In the genomic region with DNA sequence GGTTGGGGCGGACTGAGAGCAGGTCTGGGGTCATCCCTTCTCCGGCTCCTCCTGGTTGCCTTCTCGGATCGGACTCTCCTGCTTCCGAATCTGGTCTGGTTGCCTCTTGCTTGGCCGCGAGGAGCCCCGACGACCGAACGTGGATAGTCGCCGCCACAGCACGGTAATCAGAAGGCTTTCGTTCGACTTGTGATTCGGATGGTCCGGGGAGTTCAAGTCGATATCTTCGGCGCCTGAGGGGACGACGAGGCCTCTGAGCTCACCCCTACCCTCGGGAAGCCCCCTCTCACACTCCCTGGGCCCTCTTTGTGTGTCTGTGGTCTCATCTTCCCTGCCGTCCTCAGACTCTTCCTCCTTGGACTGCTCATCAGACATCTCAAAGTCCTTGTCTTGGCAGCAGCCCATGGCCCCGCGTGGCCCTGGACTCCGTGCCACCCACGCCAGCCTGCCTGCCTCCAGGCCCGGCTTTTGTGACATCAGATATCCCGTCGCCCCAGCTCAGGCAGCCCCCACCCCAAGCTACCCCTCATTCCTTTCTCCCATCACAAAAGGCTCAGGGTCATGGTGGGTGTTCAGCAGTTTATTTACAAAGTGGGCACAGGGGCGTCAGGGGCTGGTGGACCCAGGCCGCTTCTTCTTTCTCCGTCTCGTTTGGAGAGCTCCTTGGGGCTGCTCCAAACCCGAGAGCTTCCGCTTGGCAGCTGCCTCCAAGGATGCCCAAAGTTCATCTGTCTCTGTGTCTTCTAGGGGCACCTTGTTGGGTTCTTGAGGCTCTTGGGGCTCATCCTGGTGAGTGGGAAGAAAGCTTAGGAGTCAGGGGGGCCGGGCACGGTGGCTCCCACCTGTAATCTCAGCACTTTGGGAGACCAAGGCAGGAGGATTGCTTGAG, we compare ENCODE assay signal across 1 cellular context.
TF ChIP-seq lines count a peak whose summit lies in the region.

A gene (minus strand): TSS at position 496 of the 889 bp plus-strand sequence.

TF ChIP-seq in HEK293, 187 proteins besides CTCF, POLR2A, EP300 and RAD21 (continued from another document):
- TF ChIP-seq, protein P1, sequence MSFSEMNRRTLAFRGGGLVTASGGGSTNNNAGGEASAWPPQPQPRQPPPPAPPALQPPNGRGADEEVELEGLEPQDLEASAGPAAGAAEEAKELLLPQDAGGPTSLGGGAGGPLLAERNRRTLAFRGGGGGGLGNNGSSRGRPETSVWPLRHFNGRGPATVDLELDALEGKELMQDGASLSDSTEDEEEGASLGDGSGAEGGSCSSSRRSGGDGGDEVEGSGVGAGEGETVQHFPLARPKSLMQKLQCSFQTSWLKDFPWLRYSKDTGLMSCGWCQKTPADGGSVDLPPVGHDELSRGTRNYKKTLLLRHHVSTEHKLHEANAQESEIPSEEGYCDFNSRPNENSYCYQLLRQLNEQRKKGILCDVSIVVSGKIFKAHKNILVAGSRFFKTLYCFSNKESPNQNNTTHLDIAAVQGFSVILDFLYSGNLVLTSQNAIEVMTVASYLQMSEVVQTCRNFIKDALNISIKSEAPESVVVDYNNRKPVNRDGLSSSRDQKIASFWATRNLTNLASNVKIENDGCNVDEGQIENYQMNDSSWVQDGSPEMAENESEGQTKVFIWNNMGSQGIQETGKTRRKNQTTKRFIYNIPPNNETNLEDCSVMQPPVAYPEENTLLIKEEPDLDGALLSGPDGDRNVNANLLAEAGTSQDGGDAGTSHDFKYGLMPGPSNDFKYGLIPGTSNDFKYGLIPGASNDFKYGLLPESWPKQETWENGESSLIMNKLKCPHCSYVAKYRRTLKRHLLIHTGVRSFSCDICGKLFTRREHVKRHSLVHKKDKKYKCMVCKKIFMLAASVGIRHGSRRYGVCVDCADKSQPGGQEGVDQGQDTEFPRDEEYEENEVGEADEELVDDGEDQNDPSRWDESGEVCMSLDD (tag by site-specific recombination; IDR thresholded peaks at IDR 0.05), result no peak
- TF ChIP-seq, protein P2, sequence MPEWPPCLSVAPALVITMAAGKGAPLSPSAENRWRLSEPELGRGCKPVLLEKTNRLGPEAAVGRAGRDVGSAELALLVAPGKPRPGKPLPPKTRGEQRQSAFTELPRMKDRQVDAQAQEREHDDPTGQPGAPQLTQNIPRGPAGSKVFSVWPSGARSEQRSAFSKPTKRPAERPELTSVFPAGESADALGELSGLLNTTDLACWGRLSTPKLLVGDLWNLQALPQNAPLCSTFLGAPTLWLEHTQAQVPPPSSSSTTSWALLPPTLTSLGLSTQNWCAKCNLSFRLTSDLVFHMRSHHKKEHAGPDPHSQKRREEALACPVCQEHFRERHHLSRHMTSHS (tag by site-specific recombination; IDR thresholded peaks at IDR 0.05), result no peak
- TF ChIP-seq, protein P3, sequence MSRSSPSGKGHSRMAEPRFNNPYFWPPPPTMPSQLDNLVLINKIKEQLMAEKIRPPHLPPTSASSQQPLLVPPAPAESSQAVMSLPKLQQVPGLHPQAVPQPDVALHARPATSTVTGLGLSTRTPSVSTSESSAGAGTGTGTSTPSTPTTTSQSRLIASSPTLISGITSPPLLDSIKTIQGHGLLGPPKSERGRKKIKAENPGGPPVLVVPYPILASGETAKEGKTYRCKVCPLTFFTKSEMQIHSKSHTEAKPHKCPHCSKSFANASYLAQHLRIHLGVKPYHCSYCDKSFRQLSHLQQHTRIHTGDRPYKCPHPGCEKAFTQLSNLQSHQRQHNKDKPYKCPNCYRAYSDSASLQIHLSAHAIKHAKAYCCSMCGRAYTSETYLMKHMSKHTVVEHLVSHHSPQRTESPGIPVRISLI (tag by site-specific recombination; IDR thresholded peaks at IDR 0.05), result no peak
- TF ChIP-seq ZNF350 (tag by site-specific recombination; IDR thresholded peaks at IDR 0.05) (no peak), ZNF791 (tag by site-specific recombination; IDR thresholded peaks at IDR 0.05) (no peak), GLI4 (tag by site-specific recombination; IDR thresholded peaks at IDR 0.05) (no peak), ZNF239 (tag by site-specific recombination; IDR thresholded peaks at IDR 0.05) (no peak), ZNF23 (tag by site-specific recombination; IDR thresholded peaks at IDR 0.05; ENCODE audit: borderline replicate concordance) (no peak), REPIN1 (tag by site-specific recombination; IDR thresholded peaks at IDR 0.05; ENCODE audit: low read depth) (no peak), ZBTB20 (tag by site-specific recombination; IDR thresholded peaks at IDR 0.05) (0 out of 2 replicates have a peak, but pooled peaks have one; percentile 38), KLF8 (tag by site-specific recombination; IDR thresholded peaks at IDR 0.05) (no peak), ZNF133 (tag by site-specific recombination; IDR thresholded peaks at IDR 0.05) (no peak), ZNF140 (tag by site-specific recombination; IDR thresholded peaks at IDR 0.05) (no peak), KLF10 (tag by site-specific recombination; IDR thresholded peaks at IDR 0.05) (no peak), EGR2 (tag by site-specific recombination; IDR thresholded peaks at IDR 0.05; ENCODE audit: low read depth) (peak; percentile 49), KLF9 (tag by site-specific recombination; IDR thresholded peaks at IDR 0.05; ENCODE audit: low read depth) (no peak), ZNF335 (tag by site-specific recombination; conservative IDR thresholded peaks at IDR 0.05) (no peak), FEZF1 (tag by site-specific recombination; IDR thresholded peaks at IDR 0.05) (no peak), ZFP69B (tag by site-specific recombination; IDR thresholded peaks at IDR 0.05) (peak; percentile 34; the same call in 1 of the 2 replicates), ZNF112 (tag by site-specific recombination; IDR thresholded peaks at IDR 0.05) (no peak), ZFHX2 (tag by site-specific recombination; conservative IDR thresholded peaks at IDR 0.05) (peak; percentile 79), ZNF514 (tag by site-specific recombination; IDR thresholded peaks at IDR 0.05) (no peak), ZNF24 (tag by site-specific recombination; IDR thresholded peaks at IDR 0.05) (no peak), ZNF777 (tag by site-specific recombination; IDR thresholded peaks at IDR 0.05; ENCODE audit: borderline replicate concordance) (0 out of 2 replicates have a peak, but pooled peaks have one; percentile 21), MZF1 (tag by site-specific recombination; IDR thresholded peaks at IDR 0.05; ENCODE audit: borderline replicate concordance) (no peak), ZNF169 (tag by site-specific recombination; IDR thresholded peaks at IDR 0.05) (no peak), ZNF837 (tag by site-specific recombination; IDR thresholded peaks at IDR 0.05) (no peak), ZNF776 (tag by site-specific recombination; IDR thresholded peaks at IDR 0.05; ENCODE audit: borderline replicate concordance) (no peak), ZNF660 (tag by site-specific recombination; IDR thresholded peaks at IDR 0.05) (0 out of 2 replicates have a peak, but pooled peaks have one; percentile 16), KLF1 (tag by site-specific recombination; IDR thresholded peaks at IDR 0.05) (no peak), ZNF155 (tag by site-specific recombination; IDR thresholded peaks at IDR 0.05) (no peak)
- TF ChIP-seq, protein P4, sequence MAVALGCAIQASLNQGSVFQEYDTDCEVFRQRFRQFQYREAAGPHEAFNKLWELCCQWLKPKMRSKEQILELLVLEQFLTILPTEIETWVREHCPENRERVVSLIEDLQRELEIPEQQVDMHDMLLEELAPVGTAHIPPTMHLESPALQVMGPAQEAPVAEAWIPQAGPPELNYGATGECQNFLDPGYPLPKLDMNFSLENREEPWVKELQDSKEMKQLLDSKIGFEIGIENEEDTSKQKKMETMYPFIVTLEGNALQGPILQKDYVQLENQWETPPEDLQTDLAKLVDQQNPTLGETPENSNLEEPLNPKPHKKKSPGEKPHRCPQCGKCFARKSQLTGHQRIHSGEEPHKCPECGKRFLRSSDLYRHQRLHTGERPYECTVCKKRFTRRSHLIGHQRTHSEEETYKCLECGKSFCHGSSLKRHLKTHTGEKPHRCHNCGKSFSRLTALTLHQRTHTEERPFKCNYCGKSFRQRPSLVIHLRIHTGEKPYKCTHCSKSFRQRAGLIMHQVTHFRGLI (tag by site-specific recombination; IDR thresholded peaks at IDR 0.05), result no peak
- TF ChIP-seq, protein P5, sequence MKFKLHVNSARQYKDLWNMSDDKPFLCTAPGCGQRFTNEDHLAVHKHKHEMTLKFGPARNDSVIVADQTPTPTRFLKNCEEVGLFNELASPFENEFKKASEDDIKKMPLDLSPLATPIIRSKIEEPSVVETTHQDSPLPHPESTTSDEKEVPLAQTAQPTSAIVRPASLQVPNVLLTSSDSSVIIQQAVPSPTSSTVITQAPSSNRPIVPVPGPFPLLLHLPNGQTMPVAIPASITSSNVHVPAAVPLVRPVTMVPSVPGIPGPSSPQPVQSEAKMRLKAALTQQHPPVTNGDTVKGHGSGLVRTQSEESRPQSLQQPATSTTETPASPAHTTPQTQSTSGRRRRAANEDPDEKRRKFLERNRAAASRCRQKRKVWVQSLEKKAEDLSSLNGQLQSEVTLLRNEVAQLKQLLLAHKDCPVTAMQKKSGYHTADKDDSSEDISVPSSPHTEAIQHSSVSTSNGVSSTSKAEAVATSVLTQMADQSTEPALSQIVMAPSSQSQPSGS (tag by site-specific recombination; IDR thresholded peaks at IDR 0.05; ENCODE audit: low read depth), result no peak
- TF ChIP-seq, protein P6, sequence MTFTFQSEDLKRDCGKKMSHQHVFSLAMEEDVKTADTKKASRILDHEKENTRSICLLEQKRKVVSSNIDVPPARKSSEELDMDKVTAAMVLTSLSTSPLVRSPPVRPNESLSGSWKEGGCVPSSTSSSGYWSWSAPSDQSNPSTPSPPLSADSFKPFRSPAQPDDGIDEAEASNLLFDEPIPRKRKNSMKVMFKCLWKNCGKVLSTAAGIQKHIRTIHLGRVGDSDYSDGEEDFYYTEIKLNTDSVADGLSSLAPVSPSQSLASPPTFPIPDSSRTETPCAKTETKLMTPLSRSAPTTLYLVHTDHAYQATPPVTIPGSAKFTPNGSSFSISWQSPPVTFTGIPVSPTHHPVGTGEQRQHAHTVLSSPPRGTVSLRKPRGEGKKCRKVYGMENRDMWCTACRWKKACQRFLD (tag by site-specific recombination; IDR thresholded peaks at IDR 0.05), result no peak
- TF ChIP-seq, protein P7, sequence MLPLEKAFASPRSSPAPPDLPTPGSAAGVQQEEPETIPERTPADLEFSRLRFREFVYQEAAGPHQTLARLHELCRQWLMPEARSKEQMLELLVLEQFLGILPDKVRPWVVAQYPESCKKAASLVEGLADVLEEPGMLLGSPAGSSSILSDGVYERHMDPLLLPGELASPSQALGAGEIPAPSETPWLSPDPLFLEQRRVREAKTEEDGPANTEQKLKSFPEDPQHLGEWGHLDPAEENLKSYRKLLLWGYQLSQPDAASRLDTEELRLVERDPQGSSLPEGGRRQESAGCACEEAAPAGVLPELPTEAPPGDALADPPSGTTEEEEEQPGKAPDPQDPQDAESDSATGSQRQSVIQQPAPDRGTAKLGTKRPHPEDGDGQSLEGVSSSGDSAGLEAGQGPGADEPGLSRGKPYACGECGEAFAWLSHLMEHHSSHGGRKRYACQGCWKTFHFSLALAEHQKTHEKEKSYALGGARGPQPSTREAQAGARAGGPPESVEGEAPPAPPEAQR (tag by site-specific recombination; IDR thresholded peaks at IDR 0.05), result no peak
TF ChIP-seq in HEK293: peak in this region for 8.
